ENCODE assay signal across 1 cellular context in genomic region chr10:89697946-89698345, GRCh38.
TF ChIP-seq lines count a peak whose summit lies in the region.

No MANE protein-coding gene starts in this region.

TF ChIP-seq in HepG2, 621 proteins besides CTCF, POLR2A, EP300 and RAD21:
- TF ChIP-seq CEBPB (IDR thresholded peaks at IDR 0.05; ENCODE audit: borderline replicate concordance, low read depth, low read length) (peak; percentile 47), ZNF607 (CRISPR knock-in tag; IDR thresholded peaks at IDR 0.05; ENCODE audit: borderline replicate concordance) (no peak)
